ENCODE assay signal across 22 cellular contexts in genomic region chr4:136457577-136457976, GRCh38.
DNase-seq lines count a peak whose midpoint lies in the region; ATAC-seq, FAIRE-seq and TF ChIP-seq lines count a peak whose summit lies in the region.
"Had no signal": no experiment of that assay in that cellular context is flagged by ENCODE, and none has a peak within 500 bp of the region (broad histone marks: within the 10 kb centered on the region; RNA-seq: fewer than 3 reads in every experiment).

No MANE protein-coding gene starts in this region.

- DNase-seq in kidney, result peak; percentile 48
- DNase-seq in neuronal stem cell (ENCODE audit: low spot score), result no peak
- no peak for DNase-seq in upper lobe of right lung
- DNase-seq in brain microvascular endothelial cell, result no peak
- no peak for DNase-seq in NCI-H82 treated with DMSO at 0.1 percent for 48 hours (lab: John Stamatoyannopoulos, UW; ENCODE audit: unreplicated experiment)
- DNase-seq in activated CD8-positive, alpha-beta memory T cell treated with anti-CD3 and anti-CD28 coated beads, Interleukin-2, amount 10 ng/mL, durations not matched to agents 7 days and 5 days, result no peak
- DNase-seq: AML-193; Caco-2; Calu3; CD4-positive, alpha-beta T cell; CD8-positive, alpha-beta T cell; DMS79 treated with DMSO at 0.1 percent for 48 hours; GF-D8 had no signal

- H3K4me1 ChIP-seq in kidney (ENCODE audit: control insufficient read depth in 1 of 2, insufficient read depth in 1 of 2, low read depth in 1 of 2, low read length in 2 of 2), result no peaks in the 10 kb centered on the region
- H3K4me1 ChIP-seq in neuronal stem cell (ENCODE audit: control insufficient read depth in 2 of 2, insufficient read depth in 1 of 2, low read depth in 1 of 2, low read length in 2 of 2), result no peaks in the 10 kb centered on the region
- H3K4me1 ChIP-seq in upper lobe of right lung, result no peaks in the 10 kb centered on the region
- H3K4me1 ChIP-seq: A549; BLaER1 treated with 17β-estradiol and CSF1 and Interleukin-3, amounts not matched to agents 10 nM and 100 nM; Caco-2 had no signal

- CTCF ChIA-PET in activated CD8-positive, alpha-beta memory T cell treated with anti-CD3 and anti-CD28 coated beads, Interleukin-2, amount 10 ng/mL, durations not matched to agents 7 days and 5 days (lab: Charles Lee), result no interaction called here

- no peak overlapping the region for H3K27ac ChIP-seq in kidney (ENCODE audit: low read depth in 2 of 2, low read length in 2 of 2)
- H3K27ac ChIP-seq in neuronal stem cell (replicated peaks; ENCODE audit: low read length), result no peak overlapping the region
- no peak overlapping the region for H3K27ac ChIP-seq in upper lobe of right lung
- no peak overlapping the region for H3K27ac ChIP-seq in brain microvascular endothelial cell
- H3K27ac ChIP-seq: 22Rv1; A549; BLaER1 treated with 17β-estradiol and CSF1 and Interleukin-3, amounts not matched to agents 10 nM and 100 nM; C4-2B had no signal

- no peaks in the 10 kb centered on the region for H3K36me3 Mint-ChIP-seq in activated CD8-positive, alpha-beta memory T cell treated with anti-CD3 and anti-CD28 coated beads, Interleukin-2, amount 10 ng/mL, durations not matched to agents 7 days and 5 days
- H3K36me3 Mint-ChIP-seq: CD8-positive, alpha-beta T cell had no signal

- H3K4me3 ChIP-seq in kidney (ENCODE audit: low read length in 2 of 2), result no peak overlapping the region
- H3K4me3 ChIP-seq in neuronal stem cell (ENCODE audit: low read length in 2 of 2), result no peak overlapping the region
- H3K4me3 ChIP-seq in upper lobe of right lung, result no peak overlapping the region
- no peak overlapping the region for H3K4me3 ChIP-seq in brain microvascular endothelial cell (ENCODE audit: low read depth, low read length)
- H3K4me3 ChIP-seq: A549; BLaER1 treated with 17β-estradiol and CSF1 and Interleukin-3, amounts not matched to agents 10 nM and 100 nM had no signal

- in situ Hi-C loops in brain microvascular endothelial cell (cut with HindIII; ENCODE audit: low pct_ligation_motif_present, low sequenced_read_pairs), result no loop called here

- H3K27me3 Mint-ChIP-seq in activated CD8-positive, alpha-beta memory T cell treated with anti-CD3 and anti-CD28 coated beads, Interleukin-2, amount 10 ng/mL, durations not matched to agents 7 days and 5 days, result no peaks in the 10 kb centered on the region
- H3K27me3 Mint-ChIP-seq: B cell; CD4-positive, alpha-beta T cell had no signal

- intact Hi-C loops in kidney (cut with DNase I) (no loop called here), upper lobe of right lung (cut with DNase I) (no loop called here)

- H3K79me1 ChIP-seq in neuronal stem cell (ENCODE audit: low read depth, low read length), result no peaks in the 10 kb centered on the region

- peak overlapping the region; percentile 69 for H2BK12ac ChIP-seq in neuronal stem cell (ENCODE audit: low read length)

- H3K4me2 ChIP-seq in neuronal stem cell (ENCODE audit: insufficient read depth, low read length, poor library complexity, severe bottlenecking), result no peak overlapping the region
- H3K4me2 ChIP-seq: A549; BLaER1 treated with 17β-estradiol and CSF1 and Interleukin-3, amounts not matched to agents 10 nM and 100 nM had no signal

- no peak overlapping the region for H3K4me3 Mint-ChIP-seq in activated CD8-positive, alpha-beta memory T cell treated with anti-CD3 and anti-CD28 coated beads, Interleukin-2, amount 10 ng/mL, durations not matched to agents 7 days and 5 days
- H3K4me3 Mint-ChIP-seq: B cell; CD4-positive, alpha-beta T cell; CD8-positive, alpha-beta T cell had no signal

- no peak overlapping the region for H3K23ac ChIP-seq in neuronal stem cell (ENCODE audit: low read depth, low read length, poor library complexity)

- no peak overlapping the region for H3K4ac ChIP-seq in neuronal stem cell (ENCODE audit: low read length)

- H2AK5ac ChIP-seq in neuronal stem cell (ENCODE audit: low read depth, low read length), result no peak overlapping the region

- H2BK120ac ChIP-seq in neuronal stem cell (ENCODE audit: low read depth, low read length), result no peak overlapping the region

- no peaks in the 10 kb centered on the region for H3K9me3 Mint-ChIP-seq in activated CD8-positive, alpha-beta memory T cell treated with anti-CD3 and anti-CD28 coated beads, Interleukin-2, amount 10 ng/mL, durations not matched to agents 7 days and 5 days (ENCODE audit: low read depth)

- ATAC-seq in upper lobe of right lung, result peak; percentile 23
- no peak for ATAC-seq in activated CD8-positive, alpha-beta memory T cell treated with anti-CD3 and anti-CD28 coated beads, Interleukin-2, amount 10 ng/mL, durations not matched to agents 7 days and 5 days
- ATAC-seq: A549; CD8-positive, alpha-beta T cell had no signal

- H4K8ac ChIP-seq in neuronal stem cell (ENCODE audit: low read depth, low read length), result no peak overlapping the region

- H3K4me1 Mint-ChIP-seq in activated CD8-positive, alpha-beta memory T cell treated with anti-CD3 and anti-CD28 coated beads, Interleukin-2, amount 10 ng/mL, durations not matched to agents 7 days and 5 days, result no peaks in the 10 kb centered on the region
- H3K4me1 Mint-ChIP-seq: B cell had no signal

- H3K36me3 ChIP-seq in kidney (ENCODE audit: control insufficient read depth in 1 of 2, insufficient read depth in 2 of 2, low read length in 2 of 2), result no peaks in the 10 kb centered on the region
- H3K36me3 ChIP-seq in neuronal stem cell (replicated peaks in 1 of 2; ENCODE audit: control insufficient read depth in 2 of 2, insufficient read depth in 2 of 2, low read length in 2 of 2), result no peaks in the 10 kb centered on the region
- H3K36me3 ChIP-seq in upper lobe of right lung, result no peaks in the 10 kb centered on the region
- no peaks in the 10 kb centered on the region for H3K36me3 ChIP-seq in brain microvascular endothelial cell (replicated peaks)
- H3K36me3 ChIP-seq: BLaER1 treated with 17β-estradiol and CSF1 and Interleukin-3, amounts not matched to agents 10 nM and 100 nM had no signal

- H4K91ac ChIP-seq in neuronal stem cell (ENCODE audit: low read depth, low read length, poor library complexity), result no peak overlapping the region

- WGBS in neuronal stem cell (ENCODE audit: extremely low coverage in 2 of 2, insufficient read length in 2 of 2, insufficient replicate concordance in 1 of 2), 2 donors, result no CpG with 5 or more reads among the region's 5 CpGs

- H3K27ac Mint-ChIP-seq in activated CD8-positive, alpha-beta memory T cell treated with anti-CD3 and anti-CD28 coated beads, Interleukin-2, amount 10 ng/mL, durations not matched to agents 7 days and 5 days, result no peak overlapping the region
- H3K27ac Mint-ChIP-seq: B cell; CD4-positive, alpha-beta T cell; CD8-positive, alpha-beta T cell had no signal

- H2AFZ ChIP-seq in neuronal stem cell (ENCODE audit: low read length), result no peak overlapping the region

- TF ChIP-seq CTCF in kidney (IDR thresholded peaks at IDR 0.05; ENCODE audit: borderline replicate concordance, extremely low read depth, insufficient read depth), result no peak
- no peak for TF ChIP-seq CTCF in upper lobe of right lung (IDR thresholded peaks at IDR 0.05)
- TF ChIP-seq CTCF in brain microvascular endothelial cell (IDR thresholded peaks at IDR 0.05; ENCODE audit: low read depth, low read length, missing control alignments), result no peak

- FAIRE-seq in kidney (lab: Jason Lieb, UNC), result no peak
- FAIRE-seq: A549, D721Med, G401.6, GM12891, GM19239 had no signal

- no peaks in the 10 kb centered on the region for H3K9me3 ChIP-seq in kidney (ENCODE audit: control insufficient read depth in 1 of 2, low read length in 2 of 2)
- H3K9me3 ChIP-seq in neuronal stem cell (replicated peaks in 1 of 2; ENCODE audit: control insufficient read depth in 2 of 2, insufficient read depth in 1 of 2, low read depth in 1 of 2, low read length in 2 of 2), result no peaks in the 10 kb centered on the region
- no peaks in the 10 kb centered on the region for H3K9me3 ChIP-seq in upper lobe of right lung
- H3K9me3 ChIP-seq: A549, Caco-2 had no signal

- no peak overlapping the region for H2BK15ac ChIP-seq in neuronal stem cell (ENCODE audit: low read length)

- no peak overlapping the region for H3K14ac ChIP-seq in neuronal stem cell (ENCODE audit: low read length)

- H3K9ac ChIP-seq in kidney (ENCODE audit: low read length in 2 of 2) (no peak overlapping the region), neuronal stem cell (ENCODE audit: low read depth, low read length, poor library complexity) (no peak overlapping the region)
- H3K9ac ChIP-seq: BLaER1 treated with 17β-estradiol and CSF1 and Interleukin-3, amounts not matched to agents 10 nM and 100 nM had no signal

- H3K27me3 ChIP-seq in neuronal stem cell (ENCODE audit: control insufficient read depth in 3 of 3, insufficient read depth in 3 of 3, low read depth in 1 of 3, low read length in 3 of 3) (no peaks in the 10 kb centered on the region), upper lobe of right lung (no peaks in the 10 kb centered on the region), brain microvascular endothelial cell (replicated peaks) (no peaks in the 10 kb centered on the region)
- H3K27me3 ChIP-seq: BLaER1 treated with 17β-estradiol and CSF1 and Interleukin-3, amounts not matched to agents 10 nM and 100 nM had no signal

- H3K18ac ChIP-seq in neuronal stem cell (ENCODE audit: low read length), result peak overlapping the region; percentile 7

- H2BK5ac ChIP-seq in neuronal stem cell (ENCODE audit: low read length), result no peak overlapping the region
